11 cellular contexts compared by ENCODE assay signal in genomic region chr22:49951986-49952896, GRCh38. TPM values are rescaled to one million over a fixed set of nuclear protein-coding genes. Genes with fewer than 3 reads are reported as not detected.
A peak's percentile ranks its signal among the peaks of the same experiment; 100 is the strongest.
DNase-seq lines count a peak whose midpoint lies in the region; ATAC-seq and TF ChIP-seq lines count a peak whose summit lies in the region.
"Had no signal": no experiment of that assay in that cellular context is flagged by ENCODE, and none has a peak within 500 bp of the region (broad histone marks: within the 10 kb centered on the region; RNA-seq: fewer than 3 reads in every experiment).

No MANE protein-coding gene starts in this region.

- H3K27ac ChIP-seq in HEK293 (ENCODE audit: extremely low read depth, low read depth, low read length): no peak overlapping the region
- H3K27ac ChIP-seq in thyroid gland: peak overlapping the region; percentile 99

- no peak overlapping the region for H3K4me3 ChIP-seq in HEK293 (ENCODE audit: low read depth, low read length)
- no peak overlapping the region for H3K4me3 ChIP-seq in thyroid gland (replicated peaks in 1 of 3)
- H3K4me3 ChIP-seq: GM12878 had no signal

- no peak for ATAC-seq in HG02970 (IDR thresholded peaks at IDR 0.05; ENCODE audit: low FRiP score, unreplicated experiment)

- H3K27me3 ChIP-seq in thyroid gland: no peaks in the 10 kb centered on the region

- H3K4me1 ChIP-seq in HEK293 (ENCODE audit: control insufficient read depth, insufficient read depth, low read length) (no peaks in the 10 kb centered on the region; the same call in 1 of the 2 replicates), thyroid gland (peaks cover 78 to 85% of the 10 kb centered on the region in 2 donors)

- no peaks in the 10 kb centered on the region for H3K9me3 ChIP-seq in HEK293 (ENCODE audit: control insufficient read depth, insufficient read depth, low read depth, low read length)
- H3K9me3 ChIP-seq in thyroid gland: no peaks in the 10 kb centered on the region

- no peak for TF ChIP-seq CTCF in HEK293 (tag by site-specific recombination; IDR thresholded peaks at IDR 0.05)
- no peak for TF ChIP-seq CTCF in thyroid gland (IDR thresholded peaks at IDR 0.05)

- no peak for TF ChIP-seq POLR2A in thyroid gland (IDR thresholded peaks at IDR 0.05)

- intact Hi-C loops in thyroid gland (cut with DNase I): no loop called here

- 61 to 67% methylated on average over 18 to 22 of the region's 24 CpGs for WGBS in thyroid gland, 2 donors

- POLR2A ChIA-PET in HEK293 (lab: Yijun Ruan, JAX): interaction anchor here (0.9 to 2.7 kb wide), 4 partner anchors 8 to 22 kb away, joined by 3 to 6 read pairs (median 6); partner anchors contain the start of gene PIM3

- H3K36me3 ChIP-seq in HEK293 (ENCODE audit: control insufficient read depth in 2 of 2, insufficient read depth in 1 of 2, low read length in 2 of 2): no peaks in the 10 kb centered on the region
- no peaks in the 10 kb centered on the region for H3K36me3 ChIP-seq in thyroid gland

- DNase-seq in astrocyte of the hippocampus (ENCODE audit: low read depth, low spot score) (peak; percentile 86), kidney tubule cell (ENCODE audit: low spot score) (peak; percentile 92), thyroid gland (peak; percentile 40 to 57), NCI-H345 (lab: John Stamatoyannopoulos, UW) (no peak), NCI-H82 treated with DMSO at 0.1 percent for 48 hours (lab: John Stamatoyannopoulos, UW; ENCODE audit: unreplicated experiment) (no peak)
- no peak for DNase-seq in activated naive CD4-positive, alpha-beta T cell (lab: John Stamatoyannopoulos, UW)
- DNase-seq: hypothalamus, Right ventricle myocardium superior had no signal

- CTCF ChIA-PET in HEK293 (lab: Yijun Ruan, JAX): interaction anchor here (0.6 to 2.2 kb wide), 5 partner anchors 22 to 254 kb away, joined by 3 to 7 read pairs (median 3); no protein-coding TSS in a partner anchor

TF ChIP-seq in HEK293, 187 proteins besides CTCF, POLR2A, EP300 and RAD21 (continues in another document):
- TF ChIP-seq BCL6B (tag by site-specific recombination; IDR thresholded peaks at IDR 0.05): no peak
- TF ChIP-seq ZIC2 (tag by site-specific recombination; IDR thresholded peaks at IDR 0.05): peak; percentile 29; the same call in 1 of the 2 replicates
- no peak for TF ChIP-seq GLI2 (tag by site-specific recombination; IDR thresholded peaks at IDR 0.05; ENCODE audit: borderline replicate concordance, low read depth)
- TF ChIP-seq ZNF398 (tag by site-specific recombination; IDR thresholded peaks at IDR 0.05): no peak
- TF ChIP-seq ZNF600 (tag by site-specific recombination; IDR thresholded peaks at IDR 0.05): 0 out of 2 replicates have a peak, but pooled peaks have one; percentile 41
- TF ChIP-seq AEBP2 (tag by site-specific recombination; IDR thresholded peaks at IDR 0.05; ENCODE audit: borderline replicate concordance): no peak
- TF ChIP-seq ZNF747 (tag by site-specific recombination; IDR thresholded peaks at IDR 0.05): no peak
- TF ChIP-seq ZFP37 (tag by site-specific recombination; IDR thresholded peaks at IDR 0.05): no peak
- no peak for TF ChIP-seq PRDM10 (tag by site-specific recombination; IDR thresholded peaks at IDR 0.05)
- no peak for TF ChIP-seq ZNF501 (tag by site-specific recombination; IDR thresholded peaks at IDR 0.05)
- no peak for TF ChIP-seq ZNF280D (tag by site-specific recombination; IDR thresholded peaks at IDR 0.05)

RNA-seq across cellular contexts. Expression of gene PIM3, which starts 8.3 kb away (rescaled TPM):
- 100 to 1,000 TPM in 1 of 4 donors, 10 to 100 TPM in 3; 45.4 to 108 (median 73.2) TPM for total RNA-seq in thyroid gland

RNA-seq across cellular contexts. Expression of gene CRELD2, which starts 33.8 kb away (rescaled TPM):
- 100 to 1,000 TPM in 3 of 4 donors, 10 to 100 TPM in 1; 50.3 to 244 (median 154) TPM for total RNA-seq in thyroid gland

RNA-seq across cellular contexts. Expression of gene ALG12, which starts 34.0 kb away (rescaled TPM):
- total RNA-seq in thyroid gland: 10 to 100 TPM; 25.5 to 60.5 (median 52.2) TPM

Comparison
In these comparisons a context has a peak if more than half of its experiments do, and no peak if none do; other contexts are left out.
1. DNase-seq: peak in astrocyte of the hippocampus (single experiment), kidney tubule cell (single experiment) and thyroid gland (2 of 2); none in NCI-H345 (single experiment), activated naive CD4-positive, alpha-beta T cell (0 of 4) and NCI-H82 treated with DMSO at 0.1 percent for 48 hours (single experiment).